In the genomic region with DNA sequence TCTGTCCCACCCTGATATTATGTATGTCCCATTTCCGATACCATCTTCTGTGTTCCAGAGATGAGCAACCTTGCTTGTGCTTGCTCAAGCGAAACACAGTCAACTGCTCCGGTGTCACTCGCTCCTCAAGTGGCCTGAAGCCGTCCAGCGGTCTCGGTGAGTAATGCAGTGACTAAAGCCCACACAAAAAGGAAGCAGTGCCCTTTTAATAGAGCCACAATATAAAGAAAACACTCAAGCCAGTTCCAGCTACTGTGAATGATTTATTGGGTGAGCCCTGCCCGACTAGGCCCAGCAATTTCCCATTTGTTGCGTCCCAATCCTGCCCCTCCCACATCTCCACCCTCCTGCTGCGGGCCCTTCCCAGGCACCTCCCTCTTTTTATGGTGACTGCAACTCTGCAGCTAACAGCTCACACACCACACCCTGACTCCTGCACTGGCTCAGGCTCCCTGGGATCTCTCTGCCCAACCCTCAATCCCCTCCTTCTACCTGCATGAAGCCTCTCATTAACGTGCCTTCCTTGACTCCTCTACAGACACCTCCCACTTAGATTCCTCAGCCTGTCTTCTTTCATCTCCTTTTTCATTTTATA, we compare ENCODE assay signal across 8 cellular contexts. TPM values are rescaled to one million over a fixed set of nuclear protein-coding genes. Genes with fewer than 3 reads are reported as not detected.
DNase-seq lines count a peak whose midpoint lies in the region; ATAC-seq and TF ChIP-seq lines count a peak whose summit lies in the region.

No MANE protein-coding gene starts in this region.

- no peak overlapping the region for H3K27ac Mint-ChIP-seq in stimulated activated naive CD8-positive, alpha-beta T cell treated with anti-CD3 and anti-CD28 coated beads, Interleukin-15, amount 100 ng/mL, for 72 hours

- intact Hi-C loops in left ventricle myocardium inferior (cut with micrococcal nuclease): no loop called here

- ATAC-seq in GM21360 (IDR thresholded peaks at IDR 0.05; ENCODE audit: unreplicated experiment): peak; percentile 99
- peak; percentile 94 for ATAC-seq in HG03457 (IDR thresholded peaks at IDR 0.05; ENCODE audit: unreplicated experiment)
- ATAC-seq in stimulated activated naive CD8-positive, alpha-beta T cell treated with anti-CD3 and anti-CD28 coated beads, Interleukin-15, amount 100 ng/mL, for 72 hours: peak; percentile 43

- no peaks in the 10 kb centered on the region for H3K27me3 Mint-ChIP-seq in stimulated activated naive CD8-positive, alpha-beta T cell treated with anti-CD3 and anti-CD28 coated beads, Interleukin-15, amount 100 ng/mL, for 72 hours

- H3K4me3 ChIP-seq in left ventricle myocardium inferior: peak overlapping the region; percentile 60

- H3K4me3 Mint-ChIP-seq in stimulated activated naive CD8-positive, alpha-beta T cell treated with anti-CD3 and anti-CD28 coated beads, Interleukin-15, amount 100 ng/mL, for 72 hours: no peak overlapping the region

- H3K9me3 Mint-ChIP-seq in stimulated activated naive CD8-positive, alpha-beta T cell treated with anti-CD3 and anti-CD28 coated beads, Interleukin-15, amount 100 ng/mL, for 72 hours: no peaks in the 10 kb centered on the region

- H3K27me3 ChIP-seq in left ventricle myocardium inferior (ENCODE audit: low read depth): no peaks in the 10 kb centered on the region

- no peaks in the 10 kb centered on the region for H3K4me1 Mint-ChIP-seq in stimulated activated naive CD8-positive, alpha-beta T cell treated with anti-CD3 and anti-CD28 coated beads, Interleukin-15, amount 100 ng/mL, for 72 hours

- H3K4me1 ChIP-seq in left ventricle myocardium inferior: peaks cover 32% of the 10 kb centered on the region

- DNase-seq in DMS153 treated with DMSO at 0.1 percent for 48 hours (lab: John Stamatoyannopoulos, UW; ENCODE audit: unreplicated experiment) (peak; percentile 83), SIG-M5 (lab: John Stamatoyannopoulos, UW) (peak; percentile 91), left ventricle myocardium inferior (peak; percentile 46), GDM1 (lab: John Stamatoyannopoulos, UW) (no peak), NCI-H1694 (lab: John Stamatoyannopoulos, UW) (no peak)
- DNase-seq in stimulated activated naive CD8-positive, alpha-beta T cell treated with anti-CD3 and anti-CD28 coated beads, Interleukin-15, amount 100 ng/mL, for 72 hours: no peak

- H3K36me3 ChIP-seq in left ventricle myocardium inferior: no peaks in the 10 kb centered on the region

- H3K27ac ChIP-seq in left ventricle myocardium inferior (replicated peaks): peak overlapping the region; percentile 77

- peak; percentile 36 for TF ChIP-seq CTCF in left ventricle myocardium inferior (IDR thresholded peaks at IDR 0.05; ENCODE audit: borderline replicate concordance)

- no peaks in the 10 kb centered on the region for H3K9me3 ChIP-seq in left ventricle myocardium inferior (replicated peaks)

RNA-seq across cellular contexts. Expression of a gene that starts 44.2 kb away (rescaled TPM):
- 7.5 TPM for total RNA-seq in left ventricle myocardium inferior

Comparison
In these comparisons a context has a peak if more than half of its experiments do, and no peak if none do; other contexts are left out.
1. DNase-seq: peak in DMS153 treated with DMSO at 0.1 percent for 48 hours (single experiment), SIG-M5 (single experiment) and left ventricle myocardium inferior (single experiment); none in stimulated activated naive CD8-positive, alpha-beta T cell treated with anti-CD3 and anti-CD28 coated beads, Interleukin-15, amount 100 ng/mL, for 72 hours (0 of 2), GDM1 (single experiment) and NCI-H1694 (single experiment).
2. ATAC-seq: peak in every context shown above with its lines; median percentile 99 in GM21360; 94 in HG03457; 43 in stimulated activated naive CD8-positive, alpha-beta T cell treated with anti-CD3 and anti-CD28 coated beads, Interleukin-15, amount 100 ng/mL, for 72 hours.